In the genomic region with DNA sequence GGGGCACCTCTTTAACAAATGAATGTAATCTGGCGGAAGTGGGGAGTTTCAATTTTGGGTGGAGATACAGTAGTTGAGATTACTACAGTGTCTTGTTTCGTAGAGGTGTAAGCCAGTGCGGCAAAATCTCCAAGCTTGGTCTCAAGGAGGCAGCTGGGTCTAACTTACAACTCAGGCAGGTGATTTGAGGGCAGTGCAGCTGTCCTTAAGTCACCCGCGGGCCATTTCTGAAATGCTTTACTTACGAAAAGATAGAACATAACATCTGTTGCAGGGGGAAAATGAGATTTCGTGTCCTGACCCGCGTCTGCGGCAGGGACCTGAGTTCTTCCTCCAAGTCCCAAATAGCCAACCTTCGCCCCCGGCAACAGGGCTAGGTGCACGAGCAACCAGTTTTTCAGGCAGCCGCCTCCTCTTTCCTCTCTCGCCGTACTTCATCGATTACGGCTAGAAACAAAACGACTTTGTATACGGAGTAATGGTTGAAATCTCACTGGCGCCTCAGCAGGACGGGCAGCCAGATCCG, we compare ENCODE assay signal across 1 cellular context.
TF ChIP-seq lines count a peak whose summit lies in the region.

No MANE protein-coding gene starts in this region.

TF ChIP-seq in GM12878, 131 proteins besides CTCF, POLR2A, EP300 and RAD21 (continued from another document and continues in another):
- no peak; the same call in 1 of the 2 replicates for TF ChIP-seq ZNF687 (IDR thresholded peaks at IDR 0.05)
- TF ChIP-seq BHLHE40 (IDR thresholded peaks at IDR 0.05; ENCODE audit: borderline replicate concordance in 1 of 2, low read depth in 2 of 2, low read length in 1 of 2): peak in 1 of 2 experiments; percentile 45; a peak in 1 of 4 replicates
- TF ChIP-seq YBX1 (IDR thresholded peaks at IDR 0.05): no peak
- TF ChIP-seq IKZF1 (conservative IDR thresholded peaks at IDR 0.05): no peak
- no peak for TF ChIP-seq CBX3 (IDR thresholded peaks at IDR 0.05; ENCODE audit: borderline replicate concordance, low read depth)
- TF ChIP-seq RUNX3 (IDR thresholded peaks at IDR 0.05; ENCODE audit: low read length): no peak
- TF ChIP-seq NFXL1 (IDR thresholded peaks at IDR 0.05; ENCODE audit: borderline replicate concordance): no peak
- no peak for TF ChIP-seq TCF12 (IDR thresholded peaks at IDR 0.05; ENCODE audit: low read depth, low read length)
- TF ChIP-seq E2F4 (IDR thresholded peaks at IDR 0.05; ENCODE audit: low read depth, low read length): no peak
- no peak for TF ChIP-seq KAT2A (conservative IDR thresholded peaks at IDR 0.05; ENCODE audit: control insufficient read depth, low read depth, low read length)
- no peak for TF ChIP-seq MAX (IDR thresholded peaks at IDR 0.05; ENCODE audit: low read depth, low read length)
- TF ChIP-seq MXI1 (IDR thresholded peaks at IDR 0.05; ENCODE audit: low read depth, low read length): no peak
- no peak for TF ChIP-seq ZNF207 (IDR thresholded peaks at IDR 0.05; ENCODE audit: borderline replicate concordance)
- TF ChIP-seq SREBF2 (IDR thresholded peaks at IDR 0.05; ENCODE audit: low read length): no peak
- no peak for TF ChIP-seq TCF7 (IDR thresholded peaks at IDR 0.05; ENCODE audit: borderline replicate concordance)
- TF ChIP-seq, protein P1, sequence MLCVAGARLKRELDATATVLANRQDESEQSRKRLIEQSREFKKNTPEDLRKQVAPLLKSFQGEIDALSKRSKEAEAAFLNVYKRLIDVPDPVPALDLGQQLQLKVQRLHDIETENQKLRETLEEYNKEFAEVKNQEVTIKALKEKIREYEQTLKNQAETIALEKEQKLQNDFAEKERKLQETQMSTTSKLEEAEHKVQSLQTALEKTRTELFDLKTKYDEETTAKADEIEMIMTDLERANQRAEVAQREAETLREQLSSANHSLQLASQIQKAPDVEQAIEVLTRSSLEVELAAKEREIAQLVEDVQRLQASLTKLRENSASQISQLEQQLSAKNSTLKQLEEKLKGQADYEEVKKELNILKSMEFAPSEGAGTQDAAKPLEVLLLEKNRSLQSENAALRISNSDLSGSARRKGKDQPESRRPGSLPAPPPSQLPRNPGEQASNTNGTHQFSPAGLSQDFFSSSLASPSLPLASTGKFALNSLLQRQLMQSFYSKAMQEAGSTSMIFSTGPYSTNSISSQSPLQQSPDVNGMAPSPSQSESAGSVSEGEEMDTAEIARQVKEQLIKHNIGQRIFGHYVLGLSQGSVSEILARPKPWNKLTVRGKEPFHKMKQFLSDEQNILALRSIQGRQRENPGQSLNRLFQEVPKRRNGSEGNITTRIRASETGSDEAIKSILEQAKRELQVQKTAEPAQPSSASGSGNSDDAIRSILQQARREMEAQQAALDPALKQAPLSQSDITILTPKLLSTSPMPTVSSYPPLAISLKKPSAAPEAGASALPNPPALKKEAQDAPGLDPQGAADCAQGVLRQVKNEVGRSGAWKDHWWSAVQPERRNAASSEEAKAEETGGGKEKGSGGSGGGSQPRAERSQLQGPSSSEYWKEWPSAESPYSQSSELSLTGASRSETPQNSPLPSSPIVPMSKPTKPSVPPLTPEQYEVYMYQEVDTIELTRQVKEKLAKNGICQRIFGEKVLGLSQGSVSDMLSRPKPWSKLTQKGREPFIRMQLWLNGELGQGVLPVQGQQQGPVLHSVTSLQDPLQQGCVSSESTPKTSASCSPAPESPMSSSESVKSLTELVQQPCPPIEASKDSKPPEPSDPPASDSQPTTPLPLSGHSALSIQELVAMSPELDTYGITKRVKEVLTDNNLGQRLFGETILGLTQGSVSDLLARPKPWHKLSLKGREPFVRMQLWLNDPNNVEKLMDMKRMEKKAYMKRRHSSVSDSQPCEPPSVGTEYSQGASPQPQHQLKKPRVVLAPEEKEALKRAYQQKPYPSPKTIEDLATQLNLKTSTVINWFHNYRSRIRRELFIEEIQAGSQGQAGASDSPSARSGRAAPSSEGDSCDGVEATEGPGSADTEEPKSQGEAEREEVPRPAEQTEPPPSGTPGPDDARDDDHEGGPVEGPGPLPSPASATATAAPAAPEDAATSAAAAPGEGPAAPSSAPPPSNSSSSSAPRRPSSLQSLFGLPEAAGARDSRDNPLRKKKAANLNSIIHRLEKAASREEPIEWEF (IDR thresholded peaks at IDR 0.05; ENCODE audit: insufficient replicate concordance, low read depth, low read length): no peak
- no peak for TF ChIP-seq NR2C2 (IDR thresholded peaks at IDR 0.05; ENCODE audit: borderline replicate concordance, control insufficient read depth, insufficient read length, low read depth)
- TF ChIP-seq, protein P2, sequence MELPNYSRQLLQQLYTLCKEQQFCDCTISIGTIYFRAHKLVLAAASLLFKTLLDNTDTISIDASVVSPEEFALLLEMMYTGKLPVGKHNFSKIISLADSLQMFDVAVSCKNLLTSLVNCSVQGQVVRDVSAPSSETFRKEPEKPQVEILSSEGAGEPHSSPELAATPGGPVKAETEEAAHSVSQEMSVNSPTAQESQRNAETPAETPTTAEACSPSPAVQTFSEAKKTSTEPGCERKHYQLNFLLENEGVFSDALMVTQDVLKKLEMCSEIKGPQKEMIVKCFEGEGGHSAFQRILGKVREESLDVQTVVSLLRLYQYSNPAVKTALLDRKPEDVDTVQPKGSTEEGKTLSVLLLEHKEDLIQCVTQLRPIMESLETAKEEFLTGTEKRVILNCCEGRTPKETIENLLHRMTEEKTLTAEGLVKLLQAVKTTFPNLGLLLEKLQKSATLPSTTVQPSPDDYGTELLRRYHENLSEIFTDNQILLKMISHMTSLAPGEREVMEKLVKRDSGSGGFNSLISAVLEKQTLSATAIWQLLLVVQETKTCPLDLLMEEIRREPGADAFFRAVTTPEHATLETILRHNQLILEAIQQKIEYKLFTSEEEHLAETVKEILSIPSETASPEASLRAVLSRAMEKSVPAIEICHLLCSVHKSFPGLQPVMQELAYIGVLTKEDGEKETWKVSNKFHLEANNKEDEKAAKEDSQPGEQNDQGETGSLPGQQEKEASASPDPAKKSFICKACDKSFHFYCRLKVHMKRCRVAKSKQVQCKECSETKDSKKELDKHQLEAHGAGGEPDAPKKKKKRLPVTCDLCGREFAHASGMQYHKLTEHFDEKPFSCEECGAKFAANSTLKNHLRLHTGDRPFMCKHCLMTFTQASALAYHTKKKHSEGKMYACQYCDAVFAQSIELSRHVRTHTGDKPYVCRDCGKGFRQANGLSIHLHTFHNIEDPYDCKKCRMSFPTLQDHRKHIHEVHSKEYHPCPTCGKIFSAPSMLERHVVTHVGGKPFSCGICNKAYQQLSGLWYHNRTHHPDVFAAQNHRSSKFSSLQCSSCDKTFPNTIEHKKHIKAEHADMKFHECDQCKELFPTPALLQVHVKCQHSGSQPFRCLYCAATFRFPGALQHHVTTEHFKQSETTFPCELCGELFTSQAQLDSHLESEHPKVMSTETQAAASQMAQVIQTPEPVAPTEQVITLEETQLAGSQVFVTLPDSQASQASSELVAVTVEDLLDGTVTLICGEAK (IDR thresholded peaks at IDR 0.05; ENCODE audit: borderline replicate concordance): no peak
- no peak for TF ChIP-seq CREB1 (IDR thresholded peaks at IDR 0.05; ENCODE audit: low read depth)
- TF ChIP-seq, protein P3, sequence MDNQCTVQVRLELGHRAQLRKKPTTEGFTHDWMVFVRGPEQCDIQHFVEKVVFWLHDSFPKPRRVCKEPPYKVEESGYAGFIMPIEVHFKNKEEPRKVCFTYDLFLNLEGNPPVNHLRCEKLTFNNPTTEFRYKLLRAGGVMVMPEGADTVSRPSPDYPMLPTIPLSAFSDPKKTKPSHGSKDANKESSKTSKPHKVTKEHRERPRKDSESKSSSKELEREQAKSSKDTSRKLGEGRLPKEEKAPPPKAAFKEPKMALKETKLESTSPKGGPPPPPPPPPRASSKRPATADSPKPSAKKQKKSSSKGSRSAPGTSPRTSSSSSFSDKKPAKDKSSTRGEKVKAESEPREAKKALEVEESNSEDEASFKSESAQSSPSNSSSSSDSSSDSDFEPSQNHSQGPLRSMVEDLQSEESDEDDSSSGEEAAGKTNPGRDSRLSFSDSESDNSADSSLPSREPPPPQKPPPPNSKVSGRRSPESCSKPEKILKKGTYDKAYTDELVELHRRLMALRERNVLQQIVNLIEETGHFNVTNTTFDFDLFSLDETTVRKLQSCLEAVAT (IDR thresholded peaks at IDR 0.05): peak; percentile 60; the same call in 1 of the 2 replicates
- no peak for TF ChIP-seq SREBF1 (IDR thresholded peaks at IDR 0.05; ENCODE audit: low read length)
- TF ChIP-seq RAD51 (IDR thresholded peaks at IDR 0.05): no peak
- no peak for TF ChIP-seq LARP7 (IDR thresholded peaks at IDR 0.05)
- no peak for TF ChIP-seq SMARCA5 (IDR thresholded peaks at IDR 0.05)
- TF ChIP-seq KLF5 (IDR thresholded peaks at IDR 0.05; ENCODE audit: partially characterized antibody): no peak
- no peak for TF ChIP-seq GABPA (IDR thresholded peaks at IDR 0.05; ENCODE audit: low read depth)
- no peak for TF ChIP-seq RELA (IDR thresholded peaks at IDR 0.05; ENCODE audit: borderline replicate concordance, partially characterized antibody)
- TF ChIP-seq PAX5 (IDR thresholded peaks at IDR 0.05; ENCODE audit: borderline replicate concordance, low read depth, low read length): no peak
- no peak for TF ChIP-seq RCOR1 (conservative IDR thresholded peaks at IDR 0.05; ENCODE audit: low read depth, low read length)
- no peak for TF ChIP-seq CHD4 (IDR thresholded peaks at IDR 0.05)
- TF ChIP-seq BACH1 (IDR thresholded peaks at IDR 0.05; ENCODE audit: borderline replicate concordance): no peak
- TF ChIP-seq, protein P4, sequence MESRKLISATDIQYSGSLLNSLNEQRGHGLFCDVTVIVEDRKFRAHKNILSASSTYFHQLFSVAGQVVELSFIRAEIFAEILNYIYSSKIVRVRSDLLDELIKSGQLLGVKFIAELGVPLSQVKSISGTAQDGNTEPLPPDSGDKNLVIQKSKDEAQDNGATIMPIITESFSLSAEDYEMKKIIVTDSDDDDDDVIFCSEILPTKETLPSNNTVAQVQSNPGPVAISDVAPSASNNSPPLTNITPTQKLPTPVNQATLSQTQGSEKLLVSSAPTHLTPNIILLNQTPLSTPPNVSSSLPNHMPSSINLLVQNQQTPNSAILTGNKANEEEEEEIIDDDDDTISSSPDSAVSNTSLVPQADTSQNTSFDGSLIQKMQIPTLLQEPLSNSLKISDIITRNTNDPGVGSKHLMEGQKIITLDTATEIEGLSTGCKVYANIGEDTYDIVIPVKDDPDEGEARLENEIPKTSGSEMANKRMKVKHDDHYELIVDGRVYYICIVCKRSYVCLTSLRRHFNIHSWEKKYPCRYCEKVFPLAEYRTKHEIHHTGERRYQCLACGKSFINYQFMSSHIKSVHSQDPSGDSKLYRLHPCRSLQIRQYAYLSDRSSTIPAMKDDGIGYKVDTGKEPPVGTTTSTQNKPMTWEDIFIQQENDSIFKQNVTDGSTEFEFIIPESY (IDR thresholded peaks at IDR 0.05): no peak
- 0 out of 2 replicates have a peak, but pooled peaks have one; percentile 73 for TF ChIP-seq PML (IDR thresholded peaks at IDR 0.05; ENCODE audit: low read length)
- TF ChIP-seq BRCA1 (IDR thresholded peaks at IDR 0.05; ENCODE audit: low read depth, low read length): no peak
- TF ChIP-seq, protein P5, sequence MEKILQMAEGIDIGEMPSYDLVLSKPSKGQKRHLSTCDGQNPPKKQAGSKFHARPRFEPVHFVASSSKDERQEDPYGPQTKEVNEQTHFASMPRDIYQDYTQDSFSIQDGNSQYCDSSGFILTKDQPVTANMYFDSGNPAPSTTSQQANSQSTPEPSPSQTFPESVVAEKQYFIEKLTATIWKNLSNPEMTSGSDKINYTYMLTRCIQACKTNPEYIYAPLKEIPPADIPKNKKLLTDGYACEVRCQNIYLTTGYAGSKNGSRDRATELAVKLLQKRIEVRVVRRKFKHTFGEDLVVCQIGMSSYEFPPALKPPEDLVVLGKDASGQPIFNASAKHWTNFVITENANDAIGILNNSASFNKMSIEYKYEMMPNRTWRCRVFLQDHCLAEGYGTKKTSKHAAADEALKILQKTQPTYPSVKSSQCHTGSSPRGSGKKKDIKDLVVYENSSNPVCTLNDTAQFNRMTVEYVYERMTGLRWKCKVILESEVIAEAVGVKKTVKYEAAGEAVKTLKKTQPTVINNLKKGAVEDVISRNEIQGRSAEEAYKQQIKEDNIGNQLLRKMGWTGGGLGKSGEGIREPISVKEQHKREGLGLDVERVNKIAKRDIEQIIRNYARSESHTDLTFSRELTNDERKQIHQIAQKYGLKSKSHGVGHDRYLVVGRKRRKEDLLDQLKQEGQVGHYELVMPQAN (conservative IDR thresholded peaks at IDR 0.05): peak; percentile 67
- no peak for TF ChIP-seq CHD1 (IDR thresholded peaks at IDR 0.05; ENCODE audit: low read depth, low read length)
- TF ChIP-seq TCF3 (IDR thresholded peaks at IDR 0.05; ENCODE audit: borderline replicate concordance, insufficient read depth, low read depth, low read length): peak; percentile 44; the same call in 1 of the 2 replicates
- 0 out of 2 replicates have a peak, but pooled peaks have one; percentile 15 for TF ChIP-seq CBX5 (IDR thresholded peaks at IDR 0.05; ENCODE audit: low read depth)
